Comparison of ENCODE assay signal across 8 cellular contexts in genomic region chr12:95789126-95790024, GRCh38. TPM values are rescaled to one million over a fixed set of nuclear protein-coding genes. Genes with fewer than 3 reads are reported as not detected.
DNase-seq lines count a peak whose midpoint lies in the region; ATAC-seq and FAIRE-seq lines count a peak whose summit lies in the region.

No MANE protein-coding gene starts in this region.

- H3K27me3 ChIP-seq in ACC112 (ENCODE audit: insufficient read depth, low read length) (no peaks in the 10 kb centered on the region), right cardiac atrium (ENCODE audit: control insufficient read depth, insufficient read depth) (no peaks in the 10 kb centered on the region)

- H3K9me3 ChIP-seq in right cardiac atrium (ENCODE audit: control insufficient read depth, low read length), result no peaks in the 10 kb centered on the region

- H3K36me3 Mint-ChIP-seq in activated naive CD4-positive, alpha-beta T cell treated with anti-CD3 and anti-CD28 coated beads, Interleukin-2, amount 50 U/mL, for 72 hours, result peaks cover 0 to 6% of the 10 kb centered on the region in 2 donors

- peaks cover 36% of the 10 kb centered on the region for H3K4me1 ChIP-seq in ACC112 (ENCODE audit: control insufficient read depth, insufficient read depth, low read length, unreplicated experiment)
- peaks cover 15% of the 10 kb centered on the region for H3K4me1 ChIP-seq in right cardiac atrium (ENCODE audit: control insufficient read depth, insufficient read depth, low read length)

- FAIRE-seq in HTR-8/SVneo (lab: Jason Lieb, UNC), result no peak

- H3K4me3 ChIP-seq in ACC112 (ENCODE audit: low read depth, low read length), result peak overlapping the region; percentile 78
- peak overlapping the region; percentile 93 for H3K4me3 ChIP-seq in right cardiac atrium (ENCODE audit: low read length)

- H3K36me3 ChIP-seq in ACC112 (ENCODE audit: insufficient read depth, low read length), result no peaks in the 10 kb centered on the region

- DNase-seq in HTR-8/SVneo (ENCODE audit: insufficient read length, low spot score) (peak; percentile 23), right cardiac atrium (peak; percentile 43 to 76 (median 69)), sciatic nerve (ENCODE audit: low spot score) (peak; percentile 62)
- DNase-seq in activated naive CD4-positive, alpha-beta T cell treated with anti-CD3 and anti-CD28 coated beads, Interleukin-2, amount 50 U/mL, for 72 hours (ENCODE audit: low spot score in 2 of 2), result no peak
- no peak for DNase-seq in central memory CD4-positive, alpha-beta T cell

- H3K27ac Mint-ChIP-seq in activated naive CD4-positive, alpha-beta T cell treated with anti-CD3 and anti-CD28 coated beads, Interleukin-2, amount 50 U/mL, for 72 hours, result no peak overlapping the region

- peak overlapping the region; percentile 26 for H2AFZ ChIP-seq in ACC112 (ENCODE audit: low read length, unreplicated experiment)

- intact Hi-C loops in right cardiac atrium (cut with DNase I) (loop anchor here in 1 of 4 donors (10.0 kb wide), 1 partner anchor 185 kb away; no protein-coding TSS in a partner anchor), sciatic nerve (cut with DNase I) (no loop called here)

- no peaks in the 10 kb centered on the region for H3K9me3 Mint-ChIP-seq in activated naive CD4-positive, alpha-beta T cell treated with anti-CD3 and anti-CD28 coated beads, Interleukin-2, amount 50 U/mL, for 72 hours

- 14% methylated on average over 39 of the region's 39 CpGs for WGBS in right cardiac atrium

- H3K27ac ChIP-seq in ACC112 (ENCODE audit: low read depth, low read length) (peak overlapping the region; percentile 41), right cardiac atrium (ENCODE audit: low read length) (peak overlapping the region; percentile 23)

- peak; percentile 5 to 35 for ATAC-seq in activated naive CD4-positive, alpha-beta T cell treated with anti-CD3 and anti-CD28 coated beads, Interleukin-2, amount 50 U/mL, for 72 hours
- peak; percentile 37 to 48 for ATAC-seq in right cardiac atrium
- ATAC-seq in sciatic nerve, result peak; percentile 41
- no peak for ATAC-seq in HG03095 (IDR thresholded peaks at IDR 0.05; ENCODE audit: unreplicated experiment)
- ATAC-seq in GM18868 (IDR thresholded peaks at IDR 0.05; ENCODE audit: unreplicated experiment), result no peak

- peaks cover 6% of the 10 kb centered on the region for H3K79me2 ChIP-seq in ACC112 (ENCODE audit: control insufficient read depth, insufficient read depth, low read length, unreplicated experiment)

RNA-seq across cellular contexts. Expression of gene NTN4, which starts 1.2 kb away (rescaled TPM):
- total RNA-seq in activated naive CD4-positive, alpha-beta T cell treated with anti-CD3 and anti-CD28 coated beads, Interleukin-2, amount 50 U/mL, for 72 hours, result not detected
- 100 to 1,000 TPM in 2 of 4 donors, 10 to 100 TPM in 2; 85.6 to 111 (median 103) TPM for total RNA-seq in right cardiac atrium
- polyA plus RNA-seq in right cardiac atrium, result 62.9 TPM
- total RNA-seq in sciatic nerve, result 40.3 TPM

Comparison
In these comparisons a context has a peak if more than half of its experiments do, and no peak if none do; other contexts are left out.
1. DNase-seq: peak in HTR-8/SVneo (single experiment), right cardiac atrium (3 of 3) and sciatic nerve (single experiment); none in activated naive CD4-positive, alpha-beta T cell treated with anti-CD3 and anti-CD28 coated beads, Interleukin-2, amount 50 U/mL, for 72 hours (0 of 2) and central memory CD4-positive, alpha-beta T cell (single experiment).
2. ATAC-seq: peak in activated naive CD4-positive, alpha-beta T cell treated with anti-CD3 and anti-CD28 coated beads, Interleukin-2, amount 50 U/mL, for 72 hours (2 of 2), right cardiac atrium (2 of 2) and sciatic nerve (single experiment); none in HG03095 (single experiment) and GM18868 (single experiment).
3. RNA of gene NTN4, which starts 1.2 kb away (total RNA-seq): 85.6 to 111 TPM in right cardiac atrium and 40.3 TPM in sciatic nerve (single experiment); not detected in activated naive CD4-positive, alpha-beta T cell treated with anti-CD3 and anti-CD28 coated beads, Interleukin-2, amount 50 U/mL, for 72 hours; every median in the first group is over 10 times any median in the second.